ENCODE assay signal across 20 cellular contexts in genomic region chr6:147742445-147742844, GRCh38.
"Had no signal": no experiment of that assay in that cellular context is flagged by ENCODE, and none has a peak within 500 bp of the region (broad histone marks: within the 10 kb centered on the region; RNA-seq: fewer than 3 reads in every experiment).

No MANE protein-coding gene starts in this region.

- FAIRE-seq: pancreas had no signal

- H3K4me3 ChIP-seq: esophagus squamous epithelium, lung, pancreas, stomach, thoracic aorta, transverse colon had no signal

- H3K27me3 ChIP-seq: esophagus squamous epithelium, foreskin keratinocyte, pancreas, stomach, transverse colon had no signal

- H3K27me3 Mint-ChIP-seq: natural killer cell treated with Interleukin-12 subunit alpha and Interleukin-12 subunit beta and Interleukin-15 and Interleukin-18, amount 100 ng/mL, for 72 hours; progenitor cell of endocrine pancreas; stimulated activated naive B cell treated with anti-CD40 and anti-IgM and Interleukin-4, amounts not matched to agents 10 μg/mL and 1 μg/mL and 100 μg/mL, for 72 hours had no signal

- H3K4me1 Mint-ChIP-seq: stimulated activated naive B cell treated with anti-CD40 and anti-IgM and Interleukin-4, amounts not matched to agents 10 μg/mL and 1 μg/mL and 100 μg/mL, for 72 hours had no signal

- H3K36me3 Mint-ChIP-seq: natural killer cell treated with Interleukin-12 subunit alpha and Interleukin-12 subunit beta and Interleukin-15 and Interleukin-18, amount 100 ng/mL, for 72 hours; stimulated activated naive B cell treated with anti-CD40 and anti-IgM and Interleukin-4, amounts not matched to agents 10 μg/mL and 1 μg/mL and 100 μg/mL, for 72 hours had no signal

- H3K4me1 ChIP-seq: foreskin keratinocyte, pancreas, transverse colon had no signal

- H3K36me3 ChIP-seq: esophagus squamous epithelium, pancreas, stomach, thoracic aorta, transverse colon had no signal

- H3K27ac Mint-ChIP-seq: natural killer cell treated with Interleukin-12 subunit alpha and Interleukin-12 subunit beta and Interleukin-15 and Interleukin-18, amount 100 ng/mL, for 72 hours; progenitor cell of endocrine pancreas; stimulated activated naive B cell treated with anti-CD40 and anti-IgM and Interleukin-4, amounts not matched to agents 10 μg/mL and 1 μg/mL and 100 μg/mL, for 72 hours had no signal

- H3K9me3 ChIP-seq: esophagus squamous epithelium, pancreas, stomach, thoracic aorta, transverse colon had no signal

- H3K4me3 Mint-ChIP-seq: natural killer cell treated with Interleukin-12 subunit alpha and Interleukin-12 subunit beta and Interleukin-15 and Interleukin-18, amount 100 ng/mL, for 72 hours; stimulated activated naive B cell treated with anti-CD40 and anti-IgM and Interleukin-4, amounts not matched to agents 10 μg/mL and 1 μg/mL and 100 μg/mL, for 72 hours had no signal

- DNase-seq: effector memory CD4-positive, alpha-beta T cell; esophagus squamous epithelium; foreskin keratinocyte; left colon; left ventricle myocardium superior; mesenchymal stem cell; midbrain; occipital lobe; stimulated activated CD4-positive, alpha-beta T cell treated with anti-CD3 and anti-CD28 coated beads, Interleukin-2, amount 100 ng/mL, for 24 hours; stimulated activated CD4-positive, alpha-beta T cell treated with anti-CD3 and anti-CD28 coated beads, Interleukin-4, amount 100 ng/mL, for 4 hours; stimulated activated naive B cell treated with anti-CD40 and anti-IgM and Interleukin-4, amounts not matched to agents 10 μg/mL and 1 μg/mL and 100 μg/mL, for 72 hours; stomach; substantia nigra; transverse colon had no signal

- H3K27ac ChIP-seq: epithelial cell of prostate, esophagus squamous epithelium, foreskin keratinocyte, pancreas, stomach, thoracic aorta, transverse colon had no signal
